Comparison of ENCODE assay signal across 9 cellular contexts in the genomic region with DNA sequence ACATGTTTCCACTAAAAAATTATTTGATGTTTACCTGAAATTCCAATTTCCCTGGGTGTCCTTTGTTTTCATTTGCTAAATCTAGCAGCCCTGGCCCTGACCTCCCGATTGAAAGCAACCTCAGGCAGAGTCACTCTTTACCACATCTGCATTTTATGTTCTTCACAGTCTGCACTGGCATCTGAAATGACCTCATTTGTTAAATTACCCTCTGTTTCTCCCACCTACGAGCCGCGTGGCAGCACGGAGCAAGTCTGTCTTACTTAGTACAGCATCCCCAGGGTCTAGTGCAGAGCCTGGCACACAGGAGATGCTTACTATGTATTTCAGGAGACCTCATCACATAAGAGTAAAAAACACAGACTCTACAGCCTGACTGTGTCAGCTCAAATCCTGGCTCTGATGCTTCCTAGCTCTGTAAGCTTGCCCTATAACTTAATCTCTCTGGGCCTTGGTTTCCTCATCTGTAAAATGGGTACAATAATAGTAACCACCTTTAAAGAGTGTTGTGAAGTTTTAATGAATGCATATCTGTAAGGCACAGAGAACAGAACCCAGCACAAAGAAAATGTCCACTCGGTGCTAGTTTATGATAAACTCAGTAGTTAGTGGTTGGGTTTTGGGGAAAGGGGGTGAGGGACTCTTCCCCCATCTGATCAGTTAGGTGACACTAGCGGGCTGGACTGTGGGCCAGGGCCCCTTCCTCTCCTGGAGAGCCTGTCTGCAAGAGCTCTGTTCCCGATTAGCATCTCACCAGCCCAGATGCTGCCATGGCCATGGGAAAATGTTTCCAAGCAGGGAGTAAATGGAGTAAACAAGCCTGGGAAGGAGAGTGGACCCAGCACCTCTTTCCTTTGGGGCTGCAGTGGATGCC.
DNase-seq lines count a peak whose midpoint lies in the region; ATAC-seq and TF ChIP-seq lines count a peak whose summit lies in the region.
"Had no signal": no experiment of that assay in that cellular context is flagged by ENCODE, and none has a peak within 500 bp of the region (broad histone marks: within the 10 kb centered on the region; RNA-seq: fewer than 3 reads in every experiment).

No MANE protein-coding gene starts in this region.

- ATAC-seq in activated B cell treated with CpG ODN at 0.5 μM for 24 hours (ENCODE audit: low read depth) (peak; percentile 40), GM19463 (IDR thresholded peaks at IDR 0.05; ENCODE audit: unreplicated experiment) (no peak)
- ATAC-seq in central memory CD8-positive, alpha-beta T cell (replicated peaks; ENCODE audit: extremely low read depth, poor library complexity, severe bottlenecking): peak; percentile 76

- H3K9me3 Mint-ChIP-seq in activated B cell treated with CpG ODN at 0.5 μM for 24 hours: no peaks in the 10 kb centered on the region
- no peaks in the 10 kb centered on the region for H3K9me3 Mint-ChIP-seq in central memory CD8-positive, alpha-beta T cell

- H3K36me3 Mint-ChIP-seq in activated B cell treated with CpG ODN at 0.5 μM for 24 hours (ENCODE audit: low read depth): peaks cover 71% of the 10 kb centered on the region
- peaks cover 48% of the 10 kb centered on the region for H3K36me3 Mint-ChIP-seq in central memory CD8-positive, alpha-beta T cell (ENCODE audit: insufficient read depth)

- POLR2A ChIA-PET in activated B cell treated with CpG ODN at 0.5 μM for 24 hours (lab: Charles Lee): interaction anchor here (1.0 to 2.0 kb wide), 12 partner anchors 12 to 107 kb away, joined by 3 to 18 read pairs (median 6); a partner anchor contains a TSS

- peaks cover 59% of the 10 kb centered on the region for H3K4me1 Mint-ChIP-seq in activated B cell treated with CpG ODN at 0.5 μM for 24 hours
- peaks cover 65% of the 10 kb centered on the region for H3K4me1 Mint-ChIP-seq in central memory CD8-positive, alpha-beta T cell

- intact Hi-C loops in activated B cell treated with CpG ODN at 0.5 μM for 24 hours (cut with micrococcal nuclease): loop anchor here (2.0 kb wide), 1 partner anchor 21 kb away; no protein-coding TSS in a partner anchor

- H3K27me3 Mint-ChIP-seq in activated B cell treated with CpG ODN at 0.5 μM for 24 hours: no peaks in the 10 kb centered on the region
- no peaks in the 10 kb centered on the region for H3K27me3 Mint-ChIP-seq in central memory CD8-positive, alpha-beta T cell

- H3K27ac Mint-ChIP-seq in activated B cell treated with CpG ODN at 0.5 μM for 24 hours: peak overlapping the region; percentile 83
- H3K27ac Mint-ChIP-seq in central memory CD8-positive, alpha-beta T cell (ENCODE audit: low read depth): peak overlapping the region; percentile 98

- CTCF ChIA-PET in activated B cell treated with CpG ODN at 0.5 μM for 24 hours (lab: Charles Lee): interaction anchor here (1.5 to 2.6 kb wide), 2 partner anchors 28 to 165 kb away, joined by 3 to 12 read pairs; no protein-coding TSS in a partner anchor

- DNase-seq in activated CD4-positive, alpha-beta T cell treated with anti-CD3 and anti-CD28 coated beads for 48 hours: peak; percentile 53
- no peak for DNase-seq in activated CD4-positive, alpha-beta T cell treated with anti-CD3 and anti-CD28 coated beads for 1 hour
- DNase-seq in activated B cell treated with CpG ODN at 0.5 μM for 24 hours (no peak), EL (no peak), GM13977 (ENCODE audit: low spot score) (no peak)
- peak in 1 of 2 donors; percentile 25 for DNase-seq in central memory CD8-positive, alpha-beta T cell (ENCODE audit: low spot score in 2 of 2)
- peak; percentile 44 for DNase-seq in stimulated activated CD8-positive, alpha-beta memory T cell treated with anti-CD3 and anti-CD28 coated beads, Interleukin-4, amount 100 ng/mL, for 24 hours (ENCODE audit: low read depth)
- DNase-seq: NCI-H1105 treated with DMSO at 0.1 percent for 48 hours had no signal

- in situ Hi-C loops in GM13977 (cut with MboI; ENCODE audit: low pct_unique_long_range_greater_than_20kb, low sequenced_read_pairs, unreplicated experiment): no loop called here

- peak overlapping the region; percentile 17 for H3K4me3 Mint-ChIP-seq in activated B cell treated with CpG ODN at 0.5 μM for 24 hours
- H3K4me3 Mint-ChIP-seq in central memory CD8-positive, alpha-beta T cell: peak overlapping the region; percentile 69

- TF ChIP-seq CTCF in activated B cell treated with CpG ODN at 0.5 μM for 24 hours (IDR thresholded peaks at IDR 0.05) (no peak), GM13977 (IDR thresholded peaks at IDR 0.05; ENCODE audit: extremely low read depth, insufficient read depth, missing control alignments) (no peak)

Comparison
In these comparisons a context has a peak if more than half of its experiments do, and no peak if none do; other contexts are left out.
1. DNase-seq: peak in activated CD4-positive, alpha-beta T cell treated with anti-CD3 and anti-CD28 coated beads for 48 hours (single experiment) and stimulated activated CD8-positive, alpha-beta memory T cell treated with anti-CD3 and anti-CD28 coated beads, Interleukin-4, amount 100 ng/mL, for 24 hours (single experiment); none in activated CD4-positive, alpha-beta T cell treated with anti-CD3 and anti-CD28 coated beads for 1 hour (single experiment), activated B cell treated with CpG ODN at 0.5 μM for 24 hours (single experiment), EL (single experiment) and GM13977 (single experiment).